Comparison of ENCODE assay signal across 8 cellular contexts in the genomic region with DNA sequence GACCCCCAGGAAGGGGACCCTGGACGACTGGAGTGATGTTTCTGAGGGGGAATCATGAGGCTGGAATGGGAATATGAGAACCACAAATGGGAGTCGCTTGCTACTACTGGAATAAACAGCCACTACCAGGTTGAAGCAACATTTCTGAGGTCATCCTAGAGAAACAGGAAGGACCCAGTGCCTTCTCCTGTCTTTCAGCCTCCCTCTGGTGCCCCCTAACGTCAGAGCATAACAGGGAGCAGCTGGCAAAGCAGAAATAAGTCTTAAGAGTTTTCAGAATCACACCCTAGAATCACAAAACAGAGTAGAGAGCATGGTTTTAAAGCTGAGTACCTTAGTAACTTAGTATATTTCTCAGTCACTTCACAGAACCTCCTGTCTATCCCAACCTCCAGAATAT.
A peak's percentile ranks its signal among the peaks of the same experiment; 100 is the strongest.
DNase-seq lines count a peak whose midpoint lies in the region; ATAC-seq and TF ChIP-seq lines count a peak whose summit lies in the region.

No MANE protein-coding gene starts in this region.

- TF ChIP-seq EP300 in ovary (IDR thresholded peaks at IDR 0.05): no peak

- no peaks in the 10 kb centered on the region for H3K79me2 ChIP-seq in hepatocyte

- intact Hi-C loops in ovary (cut with DNase I): no loop called here

- WGBS in hepatocyte (ENCODE audit: low lambda C conversion rate, missing lambda C conversion rate): 21% methylated on average over 3 of the region's 3 CpGs
- WGBS in ovary, 3 donors: 5 to 7% (median 6%) methylated on average over 3 of the region's 3 CpGs

- TF ChIP-seq CTCF in RWPE2 (IDR thresholded peaks at IDR 0.05; ENCODE audit: poor library complexity, severe bottlenecking) (peak; percentile 54), hepatocyte (IDR thresholded peaks at IDR 0.05; ENCODE audit: poor library complexity) (peak; percentile 49), ovary (IDR thresholded peaks at IDR 0.05) (no peak)

- peak; percentile 89 for DNase-seq in DMS53 (lab: John Stamatoyannopoulos, UW)
- no peak for DNase-seq in RWPE2 (ENCODE audit: low spot score)
- peak; percentile 70 for DNase-seq in hepatocyte (ENCODE audit: low spot score)
- no peak for DNase-seq in activated CD8-positive, alpha-beta memory T cell treated with anti-CD3 and anti-CD28 coated beads for 24 hours
- no peak for DNase-seq in ovary
- no peak for DNase-seq in central memory CD4-positive, alpha-beta T cell

- TF ChIP-seq POLR2A in ovary (IDR thresholded peaks at IDR 0.05): no peak

- H3K4me2 ChIP-seq in hepatocyte: no peak overlapping the region

- peaks cover 2% of the 10 kb centered on the region for H3K9me3 ChIP-seq in RWPE2 (ENCODE audit: severe bottlenecking)
- no peaks in the 10 kb centered on the region for H3K9me3 ChIP-seq in hepatocyte (ENCODE audit: low read depth)
- no peaks in the 10 kb centered on the region for H3K9me3 ChIP-seq in ovary

- H3K4me1 ChIP-seq in RWPE2 (ENCODE audit: insufficient read depth, poor library complexity, severe bottlenecking): no peaks in the 10 kb centered on the region
- no peaks in the 10 kb centered on the region for H3K4me1 ChIP-seq in hepatocyte (ENCODE audit: insufficient read depth)
- H3K4me1 ChIP-seq in ovary (ENCODE audit: insufficient read depth): no peaks in the 10 kb centered on the region

- no peaks in the 10 kb centered on the region for H3K27me3 ChIP-seq in RWPE2 (ENCODE audit: insufficient read depth, poor library complexity, severe bottlenecking)
- no peaks in the 10 kb centered on the region for H3K27me3 ChIP-seq in hepatocyte
- H3K27me3 ChIP-seq in ovary: no peaks in the 10 kb centered on the region

- H3K9me2 ChIP-seq in hepatocyte (replicated peaks; ENCODE audit: insufficient read depth): no peaks in the 10 kb centered on the region

- H3K27ac ChIP-seq in RWPE2 (ENCODE audit: poor library complexity, severe bottlenecking): no peak overlapping the region
- no peak overlapping the region for H3K27ac ChIP-seq in hepatocyte
- H3K27ac ChIP-seq in ovary: no peak overlapping the region

- H3K4me3 ChIP-seq in RWPE2 (ENCODE audit: severe bottlenecking): no peak overlapping the region
- H3K4me3 ChIP-seq in hepatocyte: no peak overlapping the region
- H3K4me3 ChIP-seq in ovary: no peak overlapping the region

- H4K20me1 ChIP-seq in hepatocyte (ENCODE audit: insufficient read depth, poor library complexity, severe bottlenecking): no peaks in the 10 kb centered on the region

- ATAC-seq in GM19025 (IDR thresholded peaks at IDR 0.05; ENCODE audit: low read depth, unreplicated experiment): peak; percentile 56
- peak; percentile 70 for ATAC-seq in HG03378 (IDR thresholded peaks at IDR 0.05; ENCODE audit: unreplicated experiment)
- peak; percentile 51; the same call in 2 of the 3 replicates for ATAC-seq in RWPE2 (ENCODE audit: low read depth)

- H2AFZ ChIP-seq in hepatocyte: no peak overlapping the region

- H3K36me3 ChIP-seq in RWPE2 (ENCODE audit: low read depth): no peaks in the 10 kb centered on the region
- H3K36me3 ChIP-seq in hepatocyte (replicated peaks; ENCODE audit: insufficient read depth, low read depth): no peaks in the 10 kb centered on the region
- H3K36me3 ChIP-seq in ovary: no peaks in the 10 kb centered on the region

Comparison
In these comparisons a context has a peak if more than half of its experiments do, and no peak if none do; other contexts are left out.
1. DNase-seq: peak in DMS53 (single experiment) and hepatocyte (single experiment); none in RWPE2 (single experiment), activated CD8-positive, alpha-beta memory T cell treated with anti-CD3 and anti-CD28 coated beads for 24 hours (single experiment), ovary (0 of 5) and central memory CD4-positive, alpha-beta T cell (single experiment).
2. CTCF ChIP-seq: peak in RWPE2 (single experiment) and hepatocyte (single experiment); none in ovary (0 of 3).
3. Peak in every context shown above with its lines, with median percentiles within 50 percentile points of each other: ATAC-seq.